In genomic region chr7:1290262-1291039, GRCh38 we compare ENCODE assay signal across 8 cellular contexts. TPM values are rescaled to one million over a fixed set of nuclear protein-coding genes. Genes with fewer than 3 reads are reported as not detected.
DNase-seq lines count a peak whose midpoint lies in the region; ATAC-seq, FAIRE-seq and TF ChIP-seq lines count a peak whose summit lies in the region.

No MANE protein-coding gene starts in this region.

- peaks cover 38% of the 10 kb centered on the region for H3K27me3 ChIP-seq in HUES64 (ENCODE audit: insufficient read depth, low read length)
- H3K27me3 ChIP-seq in neuron (ENCODE audit: insufficient read depth, low read length), result peaks cover 69% of the 10 kb centered on the region

- peak; percentile 77 for DNase-seq in AG20443 (ENCODE audit: low spot score)
- DNase-seq in activated T-cell treated with anti-CD3 and anti-CD28 coated beads, Interleukin-2, amount 50 U/mL, for 48 hours, result peak; percentile 23 to 43
- peak; percentile 21 to 68 for DNase-seq in foreskin fibroblast
- DNase-seq in HTR-8/SVneo (ENCODE audit: insufficient read length, low spot score), result no peak

- peak; percentile 26 for TF ChIP-seq CTCF in foreskin fibroblast (IDR thresholded peaks at IDR 0.05; ENCODE audit: low read depth, low read length)

- H3K27ac ChIP-seq in HUES64 (ENCODE audit: low read depth, low read length), result no peak overlapping the region

- ATAC-seq in GM18498 (IDR thresholded peaks at IDR 0.05; ENCODE audit: unreplicated experiment) (no peak), GM19467 (IDR thresholded peaks at IDR 0.05; ENCODE audit: unreplicated experiment) (no peak)

- H3K9me3 ChIP-seq in HUES64 (ENCODE audit: insufficient read depth, low read depth, low read length) (no peaks in the 10 kb centered on the region), neuron (ENCODE audit: low read length) (no peaks in the 10 kb centered on the region)

- WGBS in HUES64, result 25% methylated on average over 50 of the region's 50 CpGs

- H2AFZ ChIP-seq in neuron (ENCODE audit: low read depth, low read length), result peak overlapping the region; percentile 63

- H3K4me1 ChIP-seq in HUES64 (ENCODE audit: insufficient read depth, low read length), result no peaks in the 10 kb centered on the region
- H3K4me1 ChIP-seq in neuron (ENCODE audit: insufficient read depth, low read length), result peaks cover 8% of the 10 kb centered on the region

- FAIRE-seq in HTR-8/SVneo (lab: Jason Lieb, UNC), result no peak

- H3K9ac ChIP-seq in HUES64 (ENCODE audit: low read depth, low read length), result 0 out of 2 replicates have a peak overlapping the region, but pooled peaks have one; percentile 42

- H3K36me3 ChIP-seq in HUES64 (ENCODE audit: insufficient read depth, low read length) (no peaks in the 10 kb centered on the region), neuron (ENCODE audit: insufficient read depth, low read length) (no peaks in the 10 kb centered on the region)

- peak overlapping the region; percentile 63 for H3K4me3 ChIP-seq in HUES64 (ENCODE audit: low read length)
- peak overlapping the region; percentile 28 to 33 for H3K4me3 ChIP-seq in foreskin fibroblast (ENCODE audit: low read depth in 1 of 2, low read length in 2 of 2)
- peak overlapping the region; percentile 36 for H3K4me3 ChIP-seq in neuron (ENCODE audit: low read length)

RNA-seq across cellular contexts. Expression of gene UNCX, which starts 57.8 kb away (rescaled TPM):
- 0.10 TPM for polyA plus RNA-seq in HUES64 (2013, experiment 1 of 2)
- 0.25 TPM for polyA plus RNA-seq in HUES64 (2013, experiment 2 of 2)
